Comparison of ENCODE assay signal across 33 cellular contexts in the genomic region with DNA sequence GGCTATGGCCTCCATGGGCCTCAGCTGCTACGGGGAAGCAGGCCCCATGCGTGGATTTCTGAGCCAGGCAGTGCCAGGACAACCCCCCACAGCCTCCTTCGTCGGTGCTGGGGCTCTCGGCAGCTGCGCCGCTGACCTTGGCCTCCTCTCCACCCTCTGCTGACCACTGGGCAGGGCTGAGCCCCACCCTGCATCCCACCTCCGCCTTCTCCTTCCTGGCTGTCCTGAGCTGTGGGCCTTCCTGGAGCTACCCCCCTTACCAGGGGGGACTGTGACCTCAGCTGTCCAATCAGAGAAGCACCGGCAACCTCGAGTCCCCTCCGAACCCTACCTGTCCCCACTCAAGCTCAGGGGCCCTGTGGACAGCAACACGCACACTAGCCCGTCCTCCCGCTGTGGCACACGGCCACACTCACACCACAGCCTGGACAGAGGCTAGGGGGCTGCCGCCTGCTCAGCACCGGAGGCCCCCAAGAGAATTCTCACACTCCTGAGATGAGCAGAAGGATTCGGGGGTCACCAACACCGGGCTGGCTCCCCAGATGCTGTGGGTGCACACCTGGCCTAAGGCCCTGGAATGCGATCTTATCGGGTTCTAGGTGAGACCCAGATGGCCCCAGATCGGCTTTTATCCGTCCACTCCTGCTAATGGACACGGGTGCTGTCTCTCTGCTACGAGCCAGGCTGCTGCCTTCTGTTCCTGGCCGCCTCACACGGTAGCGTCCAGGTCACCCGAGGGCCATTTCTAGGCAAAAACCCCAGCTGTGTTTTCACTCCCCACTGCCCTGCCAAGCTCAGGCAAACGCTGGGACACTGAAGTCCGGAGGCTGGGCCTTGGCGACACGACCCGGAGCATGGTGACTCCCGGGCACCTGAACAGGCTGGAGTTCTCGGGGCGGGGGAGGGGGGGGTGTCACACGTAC. TPM values are rescaled to one million over a fixed set of nuclear protein-coding genes. Genes with fewer than 3 reads are reported as not detected.
DNase-seq lines count a peak whose midpoint lies in the region; ATAC-seq and TF ChIP-seq lines count a peak whose summit lies in the region.
"Had no signal": no experiment of that assay in that cellular context is flagged by ENCODE, and none has a peak within 500 bp of the region (broad histone marks: within the 10 kb centered on the region; RNA-seq: fewer than 3 reads in every experiment).

No MANE protein-coding gene starts in this region.

- H4K91ac ChIP-seq in mesenchymal stem cell (ENCODE audit: low read length), result no peak overlapping the region

- H3K9ac ChIP-seq in mesenchymal stem cell (ENCODE audit: low read length), result no peak overlapping the region
- H3K9ac ChIP-seq: KMS-11 had no signal

- POLR2A ChIA-PET in activated naive CD8-positive, alpha-beta T cell treated with anti-CD3 and anti-CD28 coated beads, Interleukin-2, amount 10 ng/mL, durations not matched to agents 7 days and 5 days (lab: Charles Lee), result no interaction called here

- H2BK5ac ChIP-seq in mesenchymal stem cell (ENCODE audit: low read depth, low read length, poor library complexity, severe bottlenecking), result no peak overlapping the region

- no peak for DNase-seq in activated naive CD8-positive, alpha-beta T cell treated with anti-CD3 and anti-CD28 coated beads, Interleukin-2, amount 10 ng/mL, durations not matched to agents 7 days and 5 days
- no peak for DNase-seq in activated naive CD8-positive, alpha-beta T cell treated with anti-CD3 and anti-CD28 coated beads for 36 hours
- DNase-seq in chondrocyte (ENCODE audit: low spot score) (no peak), mesenchymal stem cell (no peak), NCI-H1092 treated with DMSO at 0.1 percent for 48 hours (lab: John Stamatoyannopoulos, UW) (no peak), iPS-NIHi7 (ENCODE audit: extremely low spot score) (no peak), NCI-H2081 treated with DMSO at 0.1 percent for 48 hours (lab: John Stamatoyannopoulos, UW) (no peak), D341Med (ENCODE audit: low spot score) (no peak)
- DNase-seq: ACHN; BE2C; CD4-positive, alpha-beta T cell; COR-L47; DMS79; EL; GDM1; MM.1S; NCI-H1417; NCI-H1694 treated with DMSO at 0.1 percent for 48 hours; NCI-H2081; NCI-H2171; NCI-H226; NCI-H510A; NCI-H69; Peyer's patch; SIG-M5 had no signal

- no peaks in the 10 kb centered on the region for H3K9me3 Mint-ChIP-seq in activated naive CD8-positive, alpha-beta T cell treated with anti-CD3 and anti-CD28 coated beads, Interleukin-2, amount 10 ng/mL, durations not matched to agents 7 days and 5 days
- H3K9me3 Mint-ChIP-seq in activated naive CD8-positive, alpha-beta T cell treated with anti-CD3 and anti-CD28 coated beads for 36 hours, result no peaks in the 10 kb centered on the region
- H3K9me3 Mint-ChIP-seq in chondrocyte (ENCODE audit: low read depth), result no peaks in the 10 kb centered on the region
- H3K9me3 Mint-ChIP-seq: CD4-positive, alpha-beta T cell; GM23338; IgD-negative memory B cell had no signal

- no peaks in the 10 kb centered on the region for H3K27me3 Mint-ChIP-seq in activated naive CD8-positive, alpha-beta T cell treated with anti-CD3 and anti-CD28 coated beads, Interleukin-2, amount 10 ng/mL, durations not matched to agents 7 days and 5 days
- no peaks in the 10 kb centered on the region for H3K27me3 Mint-ChIP-seq in activated naive CD8-positive, alpha-beta T cell treated with anti-CD3 and anti-CD28 coated beads for 36 hours
- H3K27me3 Mint-ChIP-seq in chondrocyte (ENCODE audit: low read depth), result no peaks in the 10 kb centered on the region
- H3K27me3 Mint-ChIP-seq: CD4-positive, alpha-beta T cell; IgD-negative memory B cell had no signal

- no peak overlapping the region for H2BK120ac ChIP-seq in mesenchymal stem cell (ENCODE audit: low read depth, low read length)

- TF ChIP-seq CTCF in chondrocyte (IDR thresholded peaks at IDR 0.05), result no peak

- no peak overlapping the region for H3K4me3 Mint-ChIP-seq in activated naive CD8-positive, alpha-beta T cell treated with anti-CD3 and anti-CD28 coated beads, Interleukin-2, amount 10 ng/mL, durations not matched to agents 7 days and 5 days
- no peak overlapping the region for H3K4me3 Mint-ChIP-seq in activated naive CD8-positive, alpha-beta T cell treated with anti-CD3 and anti-CD28 coated beads for 36 hours
- no peak overlapping the region for H3K4me3 Mint-ChIP-seq in chondrocyte (ENCODE audit: unreplicated experiment)
- H3K4me3 Mint-ChIP-seq: CD4-positive, alpha-beta T cell; GM23338; IgD-negative memory B cell had no signal

- no peak overlapping the region for H3K4me3 ChIP-seq in mesenchymal stem cell (ENCODE audit: insufficient read depth in 1 of 2, low read depth in 1 of 2, low read length in 2 of 2)
- H3K4me3 ChIP-seq: GM12878, GM23338, HAP-1, Peyer's patch, SK-N-MC had no signal

- peak overlapping the region; percentile 0 for H3K27ac ChIP-seq in mesenchymal stem cell (ENCODE audit: low read length, poor library complexity, severe bottlenecking)
- H3K27ac ChIP-seq: 22Rv1, KMS-11, Peyer's patch, SK-N-MC had no signal

- no peak for ATAC-seq in activated naive CD8-positive, alpha-beta T cell treated with anti-CD3 and anti-CD28 coated beads, Interleukin-2, amount 10 ng/mL, durations not matched to agents 7 days and 5 days (ENCODE audit: low read depth)
- ATAC-seq: GM12878, GM23338 had no signal

- H3K4ac ChIP-seq in mesenchymal stem cell (ENCODE audit: low read depth in 1 of 2, low read length in 2 of 2), result no peak overlapping the region

- no peak overlapping the region for H4K8ac ChIP-seq in mesenchymal stem cell (ENCODE audit: low read length)

- H3K4me1 Mint-ChIP-seq in activated naive CD8-positive, alpha-beta T cell treated with anti-CD3 and anti-CD28 coated beads, Interleukin-2, amount 10 ng/mL, durations not matched to agents 7 days and 5 days, result no peaks in the 10 kb centered on the region
- H3K4me1 Mint-ChIP-seq in activated naive CD8-positive, alpha-beta T cell treated with anti-CD3 and anti-CD28 coated beads for 36 hours, result no peaks in the 10 kb centered on the region
- peaks cover 6% of the 10 kb centered on the region for H3K4me1 Mint-ChIP-seq in chondrocyte (ENCODE audit: low read depth)
- H3K4me1 Mint-ChIP-seq: GM23338, IgD-negative memory B cell had no signal

- peaks cover 39% of the 10 kb centered on the region for H3K4me1 ChIP-seq in mesenchymal stem cell (ENCODE audit: control insufficient read depth, insufficient read depth, low read depth, low read length)
- H3K4me1 ChIP-seq: BE2C, HAP-1, Peyer's patch had no signal

- H3K4me2 ChIP-seq in mesenchymal stem cell (ENCODE audit: low read length, poor library complexity, severe bottlenecking), result no peak overlapping the region
- H3K4me2 ChIP-seq: GM23338, KMS-11 had no signal

- H3K18ac ChIP-seq in mesenchymal stem cell (ENCODE audit: low read depth in 1 of 2, low read length in 2 of 2), result no peak overlapping the region

- no peaks in the 10 kb centered on the region for H3K27me3 ChIP-seq in mesenchymal stem cell (ENCODE audit: control insufficient read depth in 1 of 2, insufficient read depth in 1 of 2, low read length in 2 of 2)
- H3K27me3 ChIP-seq: BE2C, Peyer's patch had no signal

- no peaks in the 10 kb centered on the region for H3K9me3 ChIP-seq in mesenchymal stem cell (ENCODE audit: control insufficient read depth, low read length)
- H3K9me3 ChIP-seq: BE2C, HAP-1, Peyer's patch had no signal

- no peak overlapping the region for H2AK5ac ChIP-seq in mesenchymal stem cell (ENCODE audit: low read length, severe bottlenecking)

- no peak overlapping the region for H2BK15ac ChIP-seq in mesenchymal stem cell (ENCODE audit: low read depth, poor library complexity, severe bottlenecking)

- 95% methylated on average over 38 of the region's 38 CpGs for WGBS in mesenchymal stem cell

- H3K36me3 ChIP-seq in mesenchymal stem cell (ENCODE audit: control insufficient read depth in 1 of 2, insufficient read depth in 2 of 2, low read depth in 1 of 2, low read length in 2 of 2), result peaks cover 68 to 83% of the 10 kb centered on the region in 2 experiments

- H3K36me3 Mint-ChIP-seq in activated naive CD8-positive, alpha-beta T cell treated with anti-CD3 and anti-CD28 coated beads, Interleukin-2, amount 10 ng/mL, durations not matched to agents 7 days and 5 days, result peaks cover 4% of the 10 kb centered on the region
- peaks cover 13% of the 10 kb centered on the region for H3K36me3 Mint-ChIP-seq in activated naive CD8-positive, alpha-beta T cell treated with anti-CD3 and anti-CD28 coated beads for 36 hours
- H3K36me3 Mint-ChIP-seq in chondrocyte (ENCODE audit: low read depth), result peaks cover 28% of the 10 kb centered on the region

- H2AFZ ChIP-seq in mesenchymal stem cell (ENCODE audit: low read depth, low read length), result no peak overlapping the region
- H2AFZ ChIP-seq: GM23338 had no signal

- peak overlapping the region; percentile 64 for H3K27ac Mint-ChIP-seq in activated naive CD8-positive, alpha-beta T cell treated with anti-CD3 and anti-CD28 coated beads, Interleukin-2, amount 10 ng/mL, durations not matched to agents 7 days and 5 days
- no peak overlapping the region for H3K27ac Mint-ChIP-seq in activated naive CD8-positive, alpha-beta T cell treated with anti-CD3 and anti-CD28 coated beads for 36 hours
- peak overlapping the region; percentile 32 for H3K27ac Mint-ChIP-seq in chondrocyte (ENCODE audit: unreplicated experiment)
- H3K27ac Mint-ChIP-seq: CD4-positive, alpha-beta T cell; GM23338; IgD-negative memory B cell had no signal

- H3K14ac ChIP-seq in mesenchymal stem cell (ENCODE audit: low read length in 2 of 2), result no peak overlapping the region

- no peak overlapping the region for H3K23ac ChIP-seq in mesenchymal stem cell (ENCODE audit: low read length in 2 of 2)

- H3K79me1 ChIP-seq in mesenchymal stem cell (replicated peaks; ENCODE audit: low read length, poor library complexity, severe bottlenecking), result peaks cover 18% of the 10 kb centered on the region

- no peak overlapping the region for H2BK12ac ChIP-seq in mesenchymal stem cell (ENCODE audit: low read length in 2 of 2)

RNA-seq across cellular contexts. Expression of a gene that starts 32.5 kb away (rescaled TPM):
- 10 to 100 TPM; 36.8 to 40.8 TPM for total RNA-seq in activated naive CD8-positive, alpha-beta T cell treated with anti-CD3 and anti-CD28 coated beads, Interleukin-2, amount 10 ng/mL, durations not matched to agents 7 days and 5 days
- 10 to 100 TPM; 33.0 to 34.4 TPM for total RNA-seq in activated naive CD8-positive, alpha-beta T cell treated with anti-CD3 and anti-CD28 coated beads for 36 hours
- total RNA-seq in chondrocyte, result 18.6 to 22.0 TPM (median 19.5 TPM) in 3 replicates
- polyA plus RNA-seq in mesenchymal stem cell (2013, experiment 1 of 2), result 16.6 TPM
- 16.4 TPM for polyA plus RNA-seq in mesenchymal stem cell (2013, experiment 2 of 2)

RNA-seq across cellular contexts. Expression of a gene that starts 41.2 kb away (rescaled TPM):
- total RNA-seq in activated naive CD8-positive, alpha-beta T cell treated with anti-CD3 and anti-CD28 coated beads, Interleukin-2, amount 10 ng/mL, durations not matched to agents 7 days and 5 days, result 10 to 100 TPM; 18.9 to 23.5 TPM
- total RNA-seq in activated naive CD8-positive, alpha-beta T cell treated with anti-CD3 and anti-CD28 coated beads for 36 hours, result 10 to 100 TPM; 12.9 to 14.8 TPM
- total RNA-seq in chondrocyte, result 81.0 to 98.4 TPM (median 85.5 TPM) in 3 replicates
- polyA plus RNA-seq in mesenchymal stem cell (2013, experiment 1 of 2), result 52.2 TPM
- 51.8 TPM for polyA plus RNA-seq in mesenchymal stem cell (2013, experiment 2 of 2)

RNA-seq across cellular contexts. Expression of a gene that starts 49.1 kb away (rescaled TPM):
- 1 to 10 TPM; 5.2 to 7.6 TPM for total RNA-seq in activated naive CD8-positive, alpha-beta T cell treated with anti-CD3 and anti-CD28 coated beads, Interleukin-2, amount 10 ng/mL, durations not matched to agents 7 days and 5 days
- total RNA-seq in activated naive CD8-positive, alpha-beta T cell treated with anti-CD3 and anti-CD28 coated beads for 36 hours, result under 1 TPM; 0.24 to 0.39 TPM
- total RNA-seq in chondrocyte, result not detected in 3 replicates
- polyA plus RNA-seq in mesenchymal stem cell (2013, experiment 1 of 2), result not detected
- polyA plus RNA-seq in mesenchymal stem cell (2013, experiment 2 of 2), result not detected

RNA-seq across cellular contexts. Expression of a gene that starts 52.4 kb away (rescaled TPM):
- 1 to 10 TPM; 1.7 to 2.1 TPM for total RNA-seq in activated naive CD8-positive, alpha-beta T cell treated with anti-CD3 and anti-CD28 coated beads, Interleukin-2, amount 10 ng/mL, durations not matched to agents 7 days and 5 days
- total RNA-seq in activated naive CD8-positive, alpha-beta T cell treated with anti-CD3 and anti-CD28 coated beads for 36 hours, result 1 to 10 TPM; 2.8 to 3.1 TPM
- 5.4 to 5.8 TPM in 2 of 3 replicates, not detected in the other for total RNA-seq in chondrocyte
- 6.8 TPM for polyA plus RNA-seq in mesenchymal stem cell (2013, experiment 1 of 2)
- polyA plus RNA-seq in mesenchymal stem cell (2013, experiment 2 of 2), result 6.9 TPM
- total RNA-seq: GM12878, OCI-LY7 had no signal
